8 cellular contexts compared by ENCODE assay signal in genomic region chr19:33063356-33064116, GRCh38. TPM values are rescaled to one million over a fixed set of nuclear protein-coding genes. Genes with fewer than 3 reads are reported as not detected.
A peak's percentile ranks its signal among the peaks of the same experiment; 100 is the strongest.
DNase-seq lines count a peak whose midpoint lies in the region; ATAC-seq and TF ChIP-seq lines count a peak whose summit lies in the region.

No MANE protein-coding gene starts in this region.

- H3K4me3 ChIP-seq in GM08714 (ENCODE audit: low read length) (peak overlapping the region; percentile 22), ascending aorta (peak overlapping the region; percentile 57 to 73)

- DNase-seq in NCI-H146 (lab: John Stamatoyannopoulos, UW) (peak; percentile 52), ascending aorta (ENCODE audit: low spot score in 2 of 2) (no peak), iris pigment epithelial cell (ENCODE audit: low read depth) (peak; percentile 28), activated gamma-delta T cell (lab: John Stamatoyannopoulos, UW) (no peak)
- no peak for DNase-seq in stimulated activated effector memory CD8-positive, alpha-beta T cell treated with anti-CD3 and anti-CD28 coated beads, Interleukin-12 subunit alpha, Interleukin-12 subunit beta, amount 100 ng/mL, for 72 hours (ENCODE audit: low spot score in 2 of 2)

- no peaks in the 10 kb centered on the region for H3K36me3 ChIP-seq in ascending aorta

- intact Hi-C loops in ascending aorta (cut with DNase I): no loop called here

- no peak overlapping the region for H3K27ac Mint-ChIP-seq in stimulated activated effector memory CD8-positive, alpha-beta T cell treated with anti-CD3 and anti-CD28 coated beads, Interleukin-12 subunit alpha, Interleukin-12 subunit beta, amount 100 ng/mL, for 72 hours

- ATAC-seq in stimulated activated effector memory CD8-positive, alpha-beta T cell treated with anti-CD3 and anti-CD28 coated beads, Interleukin-12 subunit alpha, Interleukin-12 subunit beta, amount 100 ng/mL, for 72 hours: no peak
- no peak for ATAC-seq in GM21723 (IDR thresholded peaks at IDR 0.05; ENCODE audit: unreplicated experiment)
- no peak for ATAC-seq in GM18519 (IDR thresholded peaks at IDR 0.05; ENCODE audit: low FRiP score, unreplicated experiment)

- no peak overlapping the region for H3K27ac ChIP-seq in ascending aorta

- H3K36me3 Mint-ChIP-seq in stimulated activated effector memory CD8-positive, alpha-beta T cell treated with anti-CD3 and anti-CD28 coated beads, Interleukin-12 subunit alpha, Interleukin-12 subunit beta, amount 100 ng/mL, for 72 hours: no peaks in the 10 kb centered on the region

- H3K9me3 Mint-ChIP-seq in stimulated activated effector memory CD8-positive, alpha-beta T cell treated with anti-CD3 and anti-CD28 coated beads, Interleukin-12 subunit alpha, Interleukin-12 subunit beta, amount 100 ng/mL, for 72 hours: no peaks in the 10 kb centered on the region

- no peaks in the 10 kb centered on the region for H3K4me1 ChIP-seq in ascending aorta

- no peaks in the 10 kb centered on the region for H3K9me3 ChIP-seq in ascending aorta

- peaks cover 11% of the 10 kb centered on the region for H3K27me3 ChIP-seq in ascending aorta

- no peaks in the 10 kb centered on the region for H3K4me1 Mint-ChIP-seq in stimulated activated effector memory CD8-positive, alpha-beta T cell treated with anti-CD3 and anti-CD28 coated beads, Interleukin-12 subunit alpha, Interleukin-12 subunit beta, amount 100 ng/mL, for 72 hours

- H3K4me3 Mint-ChIP-seq in stimulated activated effector memory CD8-positive, alpha-beta T cell treated with anti-CD3 and anti-CD28 coated beads, Interleukin-12 subunit alpha, Interleukin-12 subunit beta, amount 100 ng/mL, for 72 hours: peak overlapping the region; percentile 64

- TF ChIP-seq CTCF in ascending aorta (IDR thresholded peaks at IDR 0.05): no peak

RNA-seq across cellular contexts. Expression of gene RHPN2, which starts 1.2 kb away (rescaled TPM):
- total RNA-seq in ascending aorta: not detected

RNA-seq across cellular contexts. Expression of gene GPATCH1, which starts 17.4 kb away (rescaled TPM):
- total RNA-seq in ascending aorta: 4.4 TPM

Comparison
In these comparisons a context has a peak if more than half of its experiments do, and no peak if none do; other contexts are left out.
1. DNase-seq: peak in NCI-H146 (single experiment) and iris pigment epithelial cell (single experiment); none in ascending aorta (0 of 2), stimulated activated effector memory CD8-positive, alpha-beta T cell treated with anti-CD3 and anti-CD28 coated beads, Interleukin-12 subunit alpha, Interleukin-12 subunit beta, amount 100 ng/mL, for 72 hours (0 of 2) and activated gamma-delta T cell (single experiment).